In the genomic region with DNA sequence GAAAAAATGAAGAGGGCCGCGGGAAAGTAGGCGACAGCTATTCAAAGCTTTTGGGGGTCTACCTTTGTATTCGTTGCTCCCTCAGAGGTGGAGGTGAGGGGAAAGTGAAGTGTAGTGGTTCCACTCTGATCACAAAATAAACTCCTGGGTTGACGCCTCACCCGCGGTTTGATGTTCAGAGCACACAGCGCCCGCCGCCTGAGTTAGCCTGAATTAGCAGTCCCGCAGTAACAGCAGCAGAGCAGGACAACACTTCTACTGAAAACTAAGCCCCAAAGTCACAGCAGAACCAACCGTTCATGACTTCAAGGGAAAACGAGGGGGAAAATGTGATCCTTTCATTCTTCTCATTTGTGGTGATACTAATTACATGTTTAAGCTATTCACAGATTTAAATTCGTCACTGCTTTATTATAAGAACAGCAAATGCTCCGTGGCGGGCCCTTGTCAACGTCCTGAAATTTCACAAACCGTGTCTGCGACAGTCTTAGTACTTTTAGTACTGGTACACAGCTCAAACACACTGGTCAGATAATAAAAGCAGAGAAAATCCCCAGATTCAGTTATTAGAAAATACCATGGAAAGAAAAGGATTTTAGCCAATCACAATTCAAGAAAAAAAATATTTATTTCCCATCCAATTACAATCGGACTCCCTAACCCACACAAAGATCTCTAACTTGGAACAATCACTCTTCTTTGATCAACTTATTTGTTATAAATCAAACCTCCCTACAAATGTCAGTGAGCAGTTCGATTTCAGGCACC, we compare ENCODE assay signal across 1 cellular context.
TF ChIP-seq lines count a peak whose summit lies in the region.

No MANE protein-coding gene starts in this region.

TF ChIP-seq in HEK293, 187 proteins besides CTCF, POLR2A, EP300 and RAD21 (continued from another document):
- TF ChIP-seq REPIN1 (tag by site-specific recombination; IDR thresholded peaks at IDR 0.05; ENCODE audit: low read depth) (no peak), SP7 (tag by site-specific recombination; IDR thresholded peaks at IDR 0.05) (peak; percentile 63), ZNF114 (tag by site-specific recombination; IDR thresholded peaks at IDR 0.05) (no peak), ZNF155 (tag by site-specific recombination; IDR thresholded peaks at IDR 0.05) (no peak), KLF10 (tag by site-specific recombination; IDR thresholded peaks at IDR 0.05) (0 out of 2 replicates have a peak, but pooled peaks have one; percentile 9), PRDM1 (tag by site-specific recombination; IDR thresholded peaks at IDR 0.05) (peak; percentile 81), ZIC2 (tag by site-specific recombination; IDR thresholded peaks at IDR 0.05) (peak; percentile 3; the same call in 1 of the 2 replicates), ZNF791 (tag by site-specific recombination; IDR thresholded peaks at IDR 0.05) (no peak), ZFP37 (tag by site-specific recombination; IDR thresholded peaks at IDR 0.05) (0 out of 2 replicates have a peak, but pooled peaks have one; percentile 5), ZBTB17 (tag by site-specific recombination; IDR thresholded peaks at IDR 0.05) (peak; percentile 40), TCF7L2 (IDR thresholded peaks at IDR 0.05; ENCODE audit: borderline replicate concordance, low read depth, low read length) (0 out of 2 replicates have a peak, but pooled peaks have one; percentile 14), ZXDB (tag by site-specific recombination; IDR thresholded peaks at IDR 0.05) (peak; percentile 61; the same call in 1 of the 2 replicates), ZFHX2 (tag by site-specific recombination; conservative IDR thresholded peaks at IDR 0.05) (0 out of 2 replicates have a peak, but pooled peaks have one; percentile 3), ZNF600 (tag by site-specific recombination; IDR thresholded peaks at IDR 0.05) (peak; percentile 51), ZNF701 (tag by site-specific recombination; IDR thresholded peaks at IDR 0.05) (no peak), ZNF837 (tag by site-specific recombination; IDR thresholded peaks at IDR 0.05) (no peak), KLF8 (tag by site-specific recombination; IDR thresholded peaks at IDR 0.05) (peak; percentile 78; the same call in 1 of the 2 replicates)
- TF ChIP-seq, protein P1, sequence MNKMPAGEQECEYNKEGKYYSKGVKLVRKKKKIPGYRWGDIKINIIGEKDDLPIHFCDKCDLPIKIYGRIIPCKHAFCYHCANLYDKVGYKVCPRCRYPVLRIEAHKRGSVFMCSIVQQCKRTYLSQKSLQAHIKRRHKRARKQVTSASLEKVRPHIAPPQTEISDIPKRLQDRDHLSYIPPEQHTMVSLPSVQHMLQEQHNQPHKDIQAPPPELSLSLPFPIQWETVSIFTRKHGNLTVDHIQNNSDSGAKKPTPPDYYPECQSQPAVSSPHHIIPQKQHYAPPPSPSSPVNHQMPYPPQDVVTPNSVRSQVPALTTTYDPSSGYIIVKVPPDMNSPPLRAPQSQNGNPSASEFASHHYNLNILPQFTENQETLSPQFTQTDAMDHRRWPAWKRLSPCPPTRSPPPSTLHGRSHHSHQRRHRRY (tag by site-specific recombination; IDR thresholded peaks at IDR 0.05), result no peak
- TF ChIP-seq, protein P2, sequence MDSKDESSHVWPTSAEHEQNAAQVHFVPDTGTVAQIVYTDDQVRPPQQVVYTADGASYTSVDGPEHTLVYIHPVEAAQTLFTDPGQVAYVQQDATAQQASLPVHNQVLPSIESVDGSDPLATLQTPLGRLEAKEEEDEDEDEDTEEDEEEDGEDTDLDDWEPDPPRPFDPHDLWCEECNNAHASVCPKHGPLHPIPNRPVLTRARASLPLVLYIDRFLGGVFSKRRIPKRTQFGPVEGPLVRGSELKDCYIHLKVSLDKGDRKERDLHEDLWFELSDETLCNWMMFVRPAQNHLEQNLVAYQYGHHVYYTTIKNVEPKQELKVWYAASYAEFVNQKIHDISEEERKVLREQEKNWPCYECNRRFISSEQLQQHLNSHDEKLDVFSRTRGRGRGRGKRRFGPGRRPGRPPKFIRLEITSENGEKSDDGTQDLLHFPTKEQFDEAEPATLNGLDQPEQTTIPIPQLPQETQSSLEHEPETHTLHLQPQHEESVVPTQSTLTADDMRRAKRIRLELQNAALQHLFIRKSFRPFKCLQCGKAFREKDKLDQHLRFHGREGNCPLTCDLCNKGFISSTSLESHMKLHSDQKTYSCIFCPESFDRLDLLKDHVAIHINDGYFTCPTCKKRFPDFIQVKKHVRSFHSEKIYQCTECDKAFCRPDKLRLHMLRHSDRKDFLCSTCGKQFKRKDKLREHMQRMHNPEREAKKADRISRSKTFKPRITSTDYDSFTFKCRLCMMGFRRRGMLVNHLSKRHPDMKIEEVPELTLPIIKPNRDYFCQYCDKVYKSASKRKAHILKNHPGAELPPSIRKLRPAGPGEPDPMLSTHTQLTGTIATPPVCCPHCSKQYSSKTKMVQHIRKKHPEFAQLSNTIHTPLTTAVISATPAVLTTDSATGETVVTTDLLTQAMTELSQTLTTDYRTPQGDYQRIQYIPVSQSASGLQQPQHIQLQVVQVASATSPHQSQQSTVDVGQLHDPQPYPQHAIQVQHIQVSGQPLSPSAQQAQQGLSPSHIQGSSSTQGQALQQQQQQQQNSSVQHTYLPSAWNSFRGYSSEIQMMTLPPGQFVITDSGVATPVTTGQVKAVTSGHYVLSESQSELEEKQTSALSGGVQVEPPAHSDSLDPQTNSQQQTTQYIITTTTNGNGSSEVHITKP (tag by site-specific recombination; IDR thresholded peaks at IDR 0.05), result peak; percentile 5
